In the genomic region with DNA sequence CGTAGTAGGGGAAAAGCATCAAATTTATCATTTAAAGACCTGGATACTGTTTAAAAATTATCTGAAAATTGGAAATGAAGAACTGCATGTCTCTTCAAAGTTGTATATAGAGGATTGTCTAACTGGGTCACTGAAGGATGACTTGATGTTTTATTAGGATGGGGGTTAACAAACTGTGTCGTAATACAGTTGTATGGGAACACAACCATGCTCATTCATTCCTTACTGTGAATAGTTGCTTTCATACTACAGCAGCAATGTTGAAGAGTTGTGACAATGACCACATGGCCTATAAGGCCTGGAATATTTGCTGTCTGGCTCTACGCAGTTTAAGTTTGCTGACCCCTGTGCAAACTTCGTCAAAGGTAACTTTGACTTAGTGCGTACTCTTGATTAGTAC, we compare ENCODE assay signal across 1 cellular context.
TF ChIP-seq lines count a peak whose summit lies in the region.

No MANE protein-coding gene starts in this region.

TF ChIP-seq in HepG2, 621 proteins besides CTCF, POLR2A, EP300 and RAD21:
- TF ChIP-seq ZNF260 (CRISPR knock-in tag; IDR thresholded peaks at IDR 0.05; ENCODE audit: borderline replicate concordance, low read depth) (no peak), CEBPG (CRISPR knock-in tag; IDR thresholded peaks at IDR 0.05) (peak; percentile 16; the same call in 1 of the 2 replicates), PAWR (CRISPR knock-in tag; IDR thresholded peaks at IDR 0.05; ENCODE audit: borderline replicate concordance) (no peak), CEBPB (IDR thresholded peaks at IDR 0.05; ENCODE audit: borderline replicate concordance, low read depth, low read length) (peak; percentile 62; the same call in 1 of the 2 replicates)
